Comparison of ENCODE assay signal across 38 cellular contexts in genomic region chr15:26936502-26936901, GRCh38. TPM values are rescaled to one million over a fixed set of nuclear protein-coding genes. Genes with fewer than 3 reads are reported as not detected.
"Had no signal": no experiment of that assay in that cellular context is flagged by ENCODE, and none has a peak within 500 bp of the region (broad histone marks: within the 10 kb centered on the region; RNA-seq: fewer than 3 reads in every experiment).

No MANE protein-coding gene starts in this region.

- H3K4me3 Mint-ChIP-seq: activated naive CD4-positive, alpha-beta T cell treated with anti-CD3 and anti-CD28 coated beads for 36 hours; activated naive CD4-positive, alpha-beta T cell treated with anti-CD3 and anti-CD28 coated beads, Interleukin-2, amount 10 ng/mL, durations not matched to agents 7 days and 5 days; activated naive CD4-positive, alpha-beta T cell treated with anti-CD3 and anti-CD28 coated beads, Interleukin-2, amount 50 U/mL, for 24 hours; activated naive CD8-positive, alpha-beta T cell; activated naive CD8-positive, alpha-beta T cell treated with anti-CD3 and anti-CD28 coated beads for 36 hours; activated naive CD8-positive, alpha-beta T cell treated with anti-CD3 and anti-CD28 coated beads, Interleukin-2, amount 10 ng/mL, durations not matched to agents 7 days and 5 days; activated naive CD8-positive, alpha-beta T cell treated with anti-CD3 and anti-CD28 coated beads, Interleukin-2, amount 50 U/mL, for 24 hours; activated T-cell treated with anti-CD3 and anti-CD28 coated beads, Interleukin-2, amount 50 U/mL, for 24 hours; activated T-cell treated with anti-CD3 and anti-CD28 coated beads, Interleukin-2, amount 50 U/mL, for 4 hours; activated T-cell treated with anti-CD3 and anti-CD28 coated beads, Interleukin-2, amount 50 U/mL, for 72 hours; activated T-helper 1 cell treated with anti-CD3 and anti-CD28 coated beads, Interleukin-12 subunit alpha, Interleukin-12 subunit beta, Interleukin-2, Interleukin-4 antibody, amounts not matched to agents 30 ng/mL and 10 ng/mL and 1 ng/mL, durations not matched to agents 14 hours and 24 hours and 36 hours; activated T-helper 17 cell treated with anti-CD3 and anti-CD28 coated beads, Interleukin-2, amount 50 U/mL, for 72 hours; brain; central memory CD8-positive, alpha-beta T cell had no signal

- H3K4me1 Mint-ChIP-seq: activated naive CD4-positive, alpha-beta T cell treated with anti-CD3 and anti-CD28 coated beads, Interleukin-2, amount 10 ng/mL, durations not matched to agents 7 days and 5 days; activated naive CD4-positive, alpha-beta T cell treated with anti-CD3 and anti-CD28 coated beads, Interleukin-2, amount 50 U/mL, for 24 hours; activated naive CD8-positive, alpha-beta T cell treated with anti-CD3 and anti-CD28 coated beads for 36 hours; activated naive CD8-positive, alpha-beta T cell treated with anti-CD3 and anti-CD28 coated beads, Interleukin-2, amount 10 ng/mL, durations not matched to agents 7 days and 5 days; activated naive CD8-positive, alpha-beta T cell treated with anti-CD3 and anti-CD28 coated beads, Interleukin-2, amount 50 U/mL, for 24 hours; activated T-helper 17 cell treated with anti-CD3 and anti-CD28 coated beads, Interleukin-2, amount 50 U/mL, for 72 hours; brain; central memory CD8-positive, alpha-beta T cell had no signal

- H3K27ac Mint-ChIP-seq: activated naive CD4-positive, alpha-beta T cell treated with anti-CD3 and anti-CD28 coated beads for 36 hours; activated naive CD4-positive, alpha-beta T cell treated with anti-CD3 and anti-CD28 coated beads, Interleukin-2, amount 10 ng/mL, durations not matched to agents 7 days and 5 days; activated naive CD4-positive, alpha-beta T cell treated with anti-CD3 and anti-CD28 coated beads, Interleukin-2, amount 50 U/mL, for 24 hours; activated naive CD4-positive, alpha-beta T cell treated with anti-CD3 and anti-CD28 coated beads, Interleukin-2, amount 50 U/mL, for 72 hours; activated naive CD8-positive, alpha-beta T cell; activated naive CD8-positive, alpha-beta T cell treated with anti-CD3 and anti-CD28 coated beads for 36 hours; activated naive CD8-positive, alpha-beta T cell treated with anti-CD3 and anti-CD28 coated beads, Interleukin-2, amount 10 ng/mL, durations not matched to agents 7 days and 5 days; activated naive CD8-positive, alpha-beta T cell treated with anti-CD3 and anti-CD28 coated beads, Interleukin-2, amount 50 U/mL, for 24 hours; activated T-cell treated with anti-CD3 and anti-CD28 coated beads, Interleukin-2, amount 50 U/mL, for 24 hours; activated T-cell treated with anti-CD3 and anti-CD28 coated beads, Interleukin-2, amount 50 U/mL, for 72 hours; activated T-helper 1 cell treated with anti-CD3 and anti-CD28 coated beads, Interleukin-12 subunit alpha, Interleukin-12 subunit beta, Interleukin-2, Interleukin-4 antibody, amounts not matched to agents 30 ng/mL and 10 ng/mL and 1 ng/mL, durations not matched to agents 14 hours and 24 hours and 36 hours; activated T-helper 17 cell treated with anti-CD3 and anti-CD28 coated beads, Interleukin-2, amount 50 U/mL, for 72 hours; activated T-helper 2 cell treated with anti-CD3 and anti-CD28 coated beads, Interferon-gamma antibody, Interleukin-2, Interleukin-4, amounts not matched to agents 10 μg/mL and 5 μg/mL and 100 μg/mL, durations not matched to agents 14 hours and 24 hours and 36 hours; brain had no signal

- H3K36me3 Mint-ChIP-seq: activated naive CD4-positive, alpha-beta T cell treated with anti-CD3 and anti-CD28 coated beads, Interleukin-2, amount 10 ng/mL, durations not matched to agents 7 days and 5 days; activated naive CD4-positive, alpha-beta T cell treated with anti-CD3 and anti-CD28 coated beads, Interleukin-2, amount 50 U/mL, for 24 hours; activated naive CD8-positive, alpha-beta T cell; activated naive CD8-positive, alpha-beta T cell treated with anti-CD3 and anti-CD28 coated beads for 36 hours; activated naive CD8-positive, alpha-beta T cell treated with anti-CD3 and anti-CD28 coated beads, Interleukin-2, amount 10 ng/mL, durations not matched to agents 7 days and 5 days had no signal

- DNase-seq: activated effector memory CD4-positive, alpha-beta T cell treated with anti-CD3 and anti-CD28 coated beads, Interleukin-2, amount 50 U/mL, for 16 hours; activated effector memory CD4-positive, alpha-beta T cell treated with Interleukin-2 at 50 U/mL for 16 hours; activated gamma-delta T cell; activated gamma-delta T cell treated with Interleukin-2 at 50 U/mL for 16 hours; activated naive CD4-positive, alpha-beta T cell; activated naive CD4-positive, alpha-beta T cell treated with anti-CD3 and anti-CD28 coated beads for 36 hours; activated naive CD4-positive, alpha-beta T cell treated with anti-CD3 and anti-CD28 coated beads, Interleukin-2, amount 10 ng/mL, durations not matched to agents 7 days and 5 days; activated naive CD4-positive, alpha-beta T cell treated with anti-CD3 and anti-CD28 coated beads, Interleukin-2, amount 50 U/mL, for 16 hours; activated naive CD4-positive, alpha-beta T cell treated with Interleukin-2 at 50 U/mL for 16 hours; activated naive CD8-positive, alpha-beta T cell treated with anti-CD3 and anti-CD28 coated beads for 36 hours; activated naive CD8-positive, alpha-beta T cell treated with anti-CD3 and anti-CD28 coated beads, Interleukin-2, amount 10 ng/mL, durations not matched to agents 7 days and 5 days; activated naive CD8-positive, alpha-beta T cell treated with anti-CD3 and anti-CD28 coated beads, Interleukin-2, amount 50 U/mL, for 24 hours; activated T-cell treated with anti-CD3 and anti-CD28 coated beads, Interleukin-2, amount 50 U/mL, for 1 hour; activated T-cell treated with anti-CD3 and anti-CD28 coated beads, Interleukin-2, amount 50 U/mL, for 24 hours; activated T-cell treated with anti-CD3 and anti-CD28 coated beads, Interleukin-2, amount 50 U/mL, for 4 hours; activated T-cell treated with anti-CD3 and anti-CD28 coated beads, Interleukin-2, amount 50 U/mL, for 48 hours; activated T-cell treated with anti-CD3 and anti-CD28 coated beads, Interleukin-2, amount 50 U/mL, for 72 hours; adrenal gland; amniotic stem cell; amygdala; anterior cingulate cortex; aorta; body of pancreas; brain microvascular endothelial cell; caudate nucleus; central memory CD4-positive, alpha-beta T cell; cerebellar nuclear complex had no signal

- H3K27me3 Mint-ChIP-seq: activated naive CD4-positive, alpha-beta T cell treated with anti-CD3 and anti-CD28 coated beads, Interleukin-2, amount 10 ng/mL, durations not matched to agents 7 days and 5 days; activated naive CD4-positive, alpha-beta T cell treated with anti-CD3 and anti-CD28 coated beads, Interleukin-2, amount 50 U/mL, for 24 hours; activated naive CD8-positive, alpha-beta T cell; activated naive CD8-positive, alpha-beta T cell treated with anti-CD3 and anti-CD28 coated beads for 36 hours; activated naive CD8-positive, alpha-beta T cell treated with anti-CD3 and anti-CD28 coated beads, Interleukin-2, amount 10 ng/mL, durations not matched to agents 7 days and 5 days; activated naive CD8-positive, alpha-beta T cell treated with anti-CD3 and anti-CD28 coated beads, Interleukin-2, amount 50 U/mL, for 24 hours; activated T-cell treated with anti-CD3 and anti-CD28 coated beads, Interleukin-2, amount 50 U/mL, for 24 hours; activated T-helper 17 cell treated with anti-CD3 and anti-CD28 coated beads, Interleukin-2, amount 50 U/mL, for 72 hours; central memory CD8-positive, alpha-beta T cell had no signal

- H3K9me3 Mint-ChIP-seq: activated naive CD8-positive, alpha-beta T cell treated with anti-CD3 and anti-CD28 coated beads for 36 hours; activated naive CD8-positive, alpha-beta T cell treated with anti-CD3 and anti-CD28 coated beads, Interleukin-2, amount 10 ng/mL, durations not matched to agents 7 days and 5 days; activated T-cell treated with anti-CD3 and anti-CD28 coated beads, Interleukin-2, amount 50 U/mL, for 4 hours had no signal

RNA-seq across cellular contexts. Expression of gene GABRG3, which starts 34.5 kb away (rescaled TPM):
- total RNA-seq: activated naive CD4-positive, alpha-beta T cell treated with anti-CD3 and anti-CD28 coated beads for 36 hours; activated naive CD4-positive, alpha-beta T cell treated with anti-CD3 and anti-CD28 coated beads, Interleukin-2, amount 50 U/mL, for 72 hours; activated naive CD8-positive, alpha-beta T cell treated with anti-CD3 and anti-CD28 coated beads for 36 hours; activated naive CD8-positive, alpha-beta T cell treated with anti-CD3 and anti-CD28 coated beads, Interleukin-2, amount 10 ng/mL, durations not matched to agents 7 days and 5 days; activated T-cell treated with anti-CD3 and anti-CD28 coated beads, Interleukin-2, amount 50 U/mL, for 4 hours; activated T-cell treated with anti-CD3 and anti-CD28 coated beads, Interleukin-2, amount 50 U/mL, for 72 hours; activated T-helper 1 cell treated with anti-CD3 and anti-CD28 coated beads, Interleukin-12 subunit alpha, Interleukin-12 subunit beta, Interleukin-2, Interleukin-4 antibody, amounts not matched to agents 30 ng/mL and 10 ng/mL and 1 ng/mL, durations not matched to agents 14 hours and 24 hours and 36 hours; activated T-helper 17 cell treated with anti-CD3 and anti-CD28 coated beads, Interleukin-2, amount 50 U/mL, for 72 hours; activated T-helper 2 cell treated with anti-CD3 and anti-CD28 coated beads, Interferon-gamma antibody, Interleukin-2, Interleukin-4, amounts not matched to agents 10 μg/mL and 5 μg/mL and 100 μg/mL, durations not matched to agents 14 hours and 24 hours and 36 hours; aorta; ascending aorta; body of pancreas; bronchial epithelial cell; cardiac muscle cell had no signal
